Comparison of ENCODE assay signal across 8 cellular contexts in genomic region chr1:190373705-190374336, GRCh38.
DNase-seq lines count a peak whose midpoint lies in the region; ATAC-seq and TF ChIP-seq lines count a peak whose summit lies in the region.

No MANE protein-coding gene starts in this region.

- H2AFZ ChIP-seq in KMS-11 (ENCODE audit: low read depth), result no peak overlapping the region

- intact Hi-C loops in body of pancreas (cut with DNase I), result no loop called here

- TF ChIP-seq CTCF in KMS-11 (conservative IDR thresholded peaks at IDR 0.05; ENCODE audit: low read depth, low read length) (peak; percentile 38; the same call in 1 of the 2 replicates), body of pancreas (IDR thresholded peaks at IDR 0.05) (peak; percentile 29 to 70 (median 56))

- H3K27ac ChIP-seq in KMS-11 (no peak overlapping the region), body of pancreas (no peak overlapping the region)

- no peak overlapping the region for H3K9ac ChIP-seq in KMS-11

- no peak overlapping the region for H3K4me3 ChIP-seq in KMS-11 (IDR thresholded peaks at IDR 0.05; ENCODE audit: insufficient read depth, low read depth, low read length)
- H3K4me3 ChIP-seq in body of pancreas, result no peak overlapping the region

- no peaks in the 10 kb centered on the region for H3K79me2 ChIP-seq in KMS-11 (ENCODE audit: insufficient read depth, low read depth)

- H4K20me1 ChIP-seq in KMS-11 (ENCODE audit: insufficient read depth), result no peaks in the 10 kb centered on the region

- H3K27me3 ChIP-seq in KMS-11 (ENCODE audit: insufficient read depth, low read depth) (no peaks in the 10 kb centered on the region), body of pancreas (no peaks in the 10 kb centered on the region)

- H3K4me2 ChIP-seq in KMS-11, result no peak overlapping the region

- WGBS in body of pancreas, 2 donors, result 25 to 26% methylated on average over 2 of the region's 2 CpGs

- peak; percentile 31 to 49 for DNase-seq in AML-193 (lab: John Stamatoyannopoulos, UW)
- peak in 1 of 4 donors; percentile 8 for DNase-seq in body of pancreas
- DNase-seq in renal cortical epithelial cell (ENCODE audit: low read depth), result peak; percentile 29
- DNase-seq in GOT3 (lab: John Stamatoyannopoulos, UW), result no peak
- DNase-seq in stimulated activated naive CD8-positive, alpha-beta T cell treated with anti-CD3 and anti-CD28 coated beads, Interleukin-15, Interleukin-2, amounts not matched to agents 100 U/mL and 50 U/mL, for 24 hours, result no peak
- DNase-seq in NCI-H774 (lab: John Stamatoyannopoulos, UW), result no peak

- ATAC-seq in GM21526 (IDR thresholded peaks at IDR 0.05; ENCODE audit: low FRiP score, unreplicated experiment) (peak; percentile 64), body of pancreas (peak; percentile 74)
- no peak for ATAC-seq in stimulated activated naive CD8-positive, alpha-beta T cell treated with anti-CD3 and anti-CD28 coated beads, Interleukin-15, Interleukin-2, amounts not matched to agents 100 U/mL and 50 U/mL, for 24 hours

- no peak for TF ChIP-seq POLR2A in body of pancreas (IDR thresholded peaks at IDR 0.05)

- H3K36me3 ChIP-seq in KMS-11 (ENCODE audit: insufficient read depth) (no peaks in the 10 kb centered on the region), body of pancreas (replicated peaks in 1 of 2; ENCODE audit: insufficient read depth in 1 of 2, low read depth in 2 of 2) (no peaks in the 10 kb centered on the region)

- peaks cover 19% of the 10 kb centered on the region for H3K4me1 ChIP-seq in KMS-11 (ENCODE audit: low read depth, poor library complexity, severe bottlenecking)
- H3K4me1 ChIP-seq in body of pancreas, result no peaks in the 10 kb centered on the region

- no peaks in the 10 kb centered on the region for H3K9me3 ChIP-seq in body of pancreas

Comparison
In these comparisons a context has a peak if more than half of its experiments do, and no peak if none do; other contexts are left out.
1. DNase-seq: peak in AML-193 (2 of 2) and renal cortical epithelial cell (single experiment); none in GOT3 (single experiment), stimulated activated naive CD8-positive, alpha-beta T cell treated with anti-CD3 and anti-CD28 coated beads, Interleukin-15, Interleukin-2, amounts not matched to agents 100 U/mL and 50 U/mL, for 24 hours (single experiment) and NCI-H774 (single experiment).